In the genomic region with DNA sequence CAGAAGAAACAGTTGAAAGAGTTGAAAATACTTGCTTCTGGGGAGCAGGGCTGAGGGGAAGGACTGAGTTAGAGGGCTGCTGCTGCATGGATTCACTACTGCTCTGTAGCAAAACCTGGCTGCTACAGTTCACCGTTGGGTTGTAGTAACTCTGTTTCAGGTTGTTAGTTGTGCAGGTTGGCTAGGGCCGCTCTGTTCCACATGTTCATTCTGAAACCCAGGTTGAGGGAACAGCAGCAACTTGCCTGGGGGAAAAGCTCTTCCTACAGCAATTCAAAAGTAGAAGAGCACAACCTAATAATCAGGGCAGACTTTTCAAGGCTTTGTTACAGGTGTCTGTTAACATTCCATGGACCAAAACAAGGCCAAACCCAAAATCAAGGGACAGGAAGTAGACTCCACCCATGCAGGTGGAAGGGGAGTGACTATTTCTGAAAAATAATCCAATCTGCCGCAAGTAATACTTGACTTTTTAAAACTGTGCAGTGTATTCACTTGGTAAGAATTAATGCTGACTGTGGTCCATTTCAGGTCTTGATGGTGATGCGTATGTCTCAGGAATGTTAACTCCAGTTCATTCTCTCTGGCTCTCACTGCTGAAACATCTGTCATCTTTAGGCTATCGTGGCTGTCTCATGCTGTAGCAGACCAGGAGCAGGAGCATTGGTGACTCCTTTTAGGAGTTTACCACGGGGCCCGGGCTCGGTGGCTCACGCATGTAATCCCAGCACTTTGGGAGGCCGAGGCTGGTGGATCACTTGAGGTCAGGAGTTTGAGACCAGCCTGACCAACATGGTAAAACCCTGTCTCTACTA, we compare ENCODE assay signal across 2 cellular contexts.
TF ChIP-seq lines count a peak whose summit lies in the region.

No MANE protein-coding gene starts in this region.

TF ChIP-seq in IMR-90, 13 proteins besides CTCF, POLR2A, EP300 and RAD21:
- TF ChIP-seq MAZ (IDR thresholded peaks at IDR 0.05; ENCODE audit: borderline replicate concordance, low read depth, low read length) (no peak), BHLHE40 (IDR thresholded peaks at IDR 0.05; ENCODE audit: low read depth, low read length) (no peak), MXI1 (IDR thresholded peaks at IDR 0.05; ENCODE audit: borderline replicate concordance, low read depth, low read length) (0 out of 2 replicates have a peak, but pooled peaks have one; percentile 32), MAFK (IDR thresholded peaks at IDR 0.05; ENCODE audit: low read depth, low read length) (peak; percentile 99)
TF ChIP-seq in IMR-90: peak in this region for 2.

TF ChIP-seq in K562, 482 proteins besides CTCF, POLR2A, EP300 and RAD21:
- peak; percentile 63 for TF ChIP-seq MAFK (IDR thresholded peaks at IDR 0.05; ENCODE audit: low read length)
- TF ChIP-seq MAFF (IDR thresholded peaks at IDR 0.05; ENCODE audit: low read length), result peak; percentile 61
- TF ChIP-seq WHSC1 (IDR thresholded peaks at IDR 0.05; ENCODE audit: low read length), result no peak
- peak; percentile 86 for TF ChIP-seq ZNF316 (IDR thresholded peaks at IDR 0.05)
- TF ChIP-seq POU5F1 (IDR thresholded peaks at IDR 0.05; ENCODE audit: borderline replicate concordance, low read depth, low read length, partially characterized antibody), result no peak
- TF ChIP-seq CBX2 (IDR thresholded peaks at IDR 0.05; ENCODE audit: insufficient read depth, low read length, poor library complexity, severe bottlenecking), result no peak
- TF ChIP-seq NFIX (CRISPR knock-in tag; IDR thresholded peaks at IDR 0.05; ENCODE audit: low read depth), result no peak
- TF ChIP-seq C11orf30 (IDR thresholded peaks at IDR 0.05; ENCODE audit: low read depth), result peak; percentile 72
